ENCODE assay signal across 8 cellular contexts in the genomic region with DNA sequence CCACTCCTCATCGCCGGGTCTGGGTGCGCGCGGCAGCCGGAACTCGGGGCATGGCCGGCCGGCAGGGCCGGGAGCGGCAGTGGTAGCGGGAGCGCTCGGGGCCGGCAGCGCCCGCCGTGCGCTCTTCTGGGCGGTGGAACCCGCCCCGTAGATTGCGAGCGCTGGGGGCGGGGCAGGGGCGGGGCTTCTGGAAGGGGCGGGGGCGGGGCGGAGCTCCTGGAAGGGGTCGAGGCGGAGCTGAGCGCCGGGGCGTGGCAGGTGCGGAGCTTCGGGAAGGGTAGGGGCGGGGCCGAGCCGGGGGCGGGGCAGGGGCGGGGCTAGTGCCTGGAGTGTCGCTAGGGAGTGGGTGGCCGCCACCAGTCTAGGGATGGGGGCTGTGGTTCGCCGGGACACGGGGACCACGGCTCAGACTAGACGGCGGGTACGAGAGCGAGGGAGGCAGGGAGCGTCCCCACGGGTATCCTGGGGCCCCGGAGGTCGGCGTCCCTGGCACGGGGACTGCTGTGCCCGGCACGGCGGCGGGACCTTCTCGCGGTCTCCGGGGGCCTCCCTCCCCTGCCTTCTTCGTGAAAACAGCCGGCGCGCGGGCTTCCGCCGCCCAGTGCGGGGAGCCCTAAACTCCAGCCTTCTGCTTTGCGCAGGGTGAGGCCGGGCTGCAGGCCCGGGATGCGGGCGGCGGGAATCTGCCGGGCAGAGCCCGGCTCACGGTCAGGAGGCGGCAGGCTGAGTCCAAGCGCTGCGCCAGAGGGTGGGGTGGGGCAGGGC. TPM values are rescaled to one million over a fixed set of nuclear protein-coding genes. Genes with fewer than 3 reads are reported as not detected.
A peak's percentile ranks its signal among the peaks of the same experiment; 100 is the strongest.
DNase-seq lines count a peak whose midpoint lies in the region; ATAC-seq lines count a peak whose summit lies in the region.

A gene (minus strand): TSS at position 128 of the 765 bp plus-strand sequence. CDS start 117 bp downstream, at position 11.

- H3K4me2 ChIP-seq in mesenchymal stem cell (ENCODE audit: low read length, poor library complexity, severe bottlenecking) = peak within 1 kb of the TSS; percentile 98

- peaks cover 0 to 22% of the 10 kb centered on the region in 2 experiments for H3K27me3 ChIP-seq in mesenchymal stem cell (ENCODE audit: control insufficient read depth in 1 of 2, insufficient read depth in 1 of 2, low read length in 2 of 2)

- DNase-seq in Ammon's horn (ENCODE audit: low spot score) (peak; percentile 97), NCI-H526 treated with DMSO at 0.1 percent for 48 hours (lab: John Stamatoyannopoulos, UW) (peak; percentile 56), mesenchymal stem cell (peak; percentile 88)
- DNase-seq in effector memory CD8-positive, alpha-beta T cell = peak; percentile 76 to 80 (median 79)
- peak; percentile 83 to 91 (median 83) for DNase-seq in stimulated activated CD4-positive, alpha-beta T cell treated with anti-CD3 and anti-CD28 coated beads, TNF-alpha, amount 100 ng/mL, for 48 hours (ENCODE audit: low read depth in 3 of 3)

- POLR2A ChIA-PET in activated CD8-positive, alpha-beta memory T cell treated with anti-CD3 and anti-CD28 coated beads for 36 hours (lab: Charles Lee) = no interaction called here

- peak within 1 kb of the TSS; percentile 87 for H2AFZ ChIP-seq in mesenchymal stem cell (ENCODE audit: low read depth, low read length)

- H2BK12ac ChIP-seq in mesenchymal stem cell (ENCODE audit: low read length in 2 of 2) = peak within 1 kb of the TSS in 1 of 2 experiments; percentile 55

- peak within 1 kb of the TSS; percentile 81 for H2BK15ac ChIP-seq in mesenchymal stem cell (ENCODE audit: low read depth, poor library complexity, severe bottlenecking)

- WGBS in mesenchymal stem cell = 0% methylated on average over 52 of the region's 84 CpGs

- H3K4me3 ChIP-seq in mesenchymal stem cell (ENCODE audit: insufficient read depth in 1 of 2, low read depth in 1 of 2, low read length in 2 of 2) = peak within 1 kb of the TSS; percentile 78 to 85

- no peaks in the 10 kb centered on the region for H3K9me3 Mint-ChIP-seq in effector memory CD8-positive, alpha-beta T cell

- H3K18ac ChIP-seq in mesenchymal stem cell (ENCODE audit: low read depth in 1 of 2, low read length in 2 of 2) = peak within 1 kb of the TSS; percentile 58 to 79

- peak; percentile 74 for ATAC-seq in GM19023 (IDR thresholded peaks at IDR 0.05; ENCODE audit: unreplicated experiment)
- peak; percentile 63 for ATAC-seq in HG03139 (IDR thresholded peaks at IDR 0.05; ENCODE audit: unreplicated experiment)
- peak; percentile 78 for ATAC-seq in effector memory CD8-positive, alpha-beta T cell (replicated peaks)

- peak within 1 kb of the TSS; percentile 83 for H3K9ac ChIP-seq in mesenchymal stem cell (ENCODE audit: low read length)

- peak within 1 kb of the TSS in 1 of 2 donors; percentile 41 for H3K27ac Mint-ChIP-seq in effector memory CD8-positive, alpha-beta T cell

- peak within 1 kb of the TSS; percentile 88 for H3K4me3 Mint-ChIP-seq in effector memory CD8-positive, alpha-beta T cell

- no peak within 1 kb of the TSS for H3K27ac ChIP-seq in mesenchymal stem cell (ENCODE audit: low read length, poor library complexity, severe bottlenecking)

- H3K36me3 Mint-ChIP-seq in effector memory CD8-positive, alpha-beta T cell (ENCODE audit: insufficient read depth) = peaks cover 4% of the 10 kb centered on the region

- CTCF ChIA-PET in activated CD8-positive, alpha-beta memory T cell treated with anti-CD3 and anti-CD28 coated beads for 36 hours (lab: Charles Lee) = no interaction called here

- peaks cover 0 to 3% of the 10 kb centered on the region in 2 experiments for H3K36me3 ChIP-seq in mesenchymal stem cell (ENCODE audit: control insufficient read depth in 1 of 2, insufficient read depth in 2 of 2, low read depth in 1 of 2, low read length in 2 of 2)

- H2AK5ac ChIP-seq in mesenchymal stem cell (ENCODE audit: low read length, severe bottlenecking) = no peak within 1 kb of the TSS

- H2BK120ac ChIP-seq in mesenchymal stem cell (ENCODE audit: low read depth, low read length) = peak within 1 kb of the TSS; percentile 64

- H3K27me3 Mint-ChIP-seq in effector memory CD8-positive, alpha-beta T cell = peaks cover 0 to 15% of the 10 kb centered on the region in 2 donors

- H3K14ac ChIP-seq in mesenchymal stem cell (ENCODE audit: low read length in 2 of 2) = peak within 1 kb of the TSS in 1 of 2 experiments; percentile 62

- no peaks in the 10 kb centered on the region for H3K9me3 ChIP-seq in mesenchymal stem cell (ENCODE audit: control insufficient read depth, low read length)

- peak within 1 kb of the TSS; percentile 70 for H4K8ac ChIP-seq in mesenchymal stem cell (ENCODE audit: low read length)

- H4K91ac ChIP-seq in mesenchymal stem cell (ENCODE audit: low read length) = peak within 1 kb of the TSS; percentile 53

- peaks cover 15% of the 10 kb centered on the region for H3K4me1 ChIP-seq in mesenchymal stem cell (ENCODE audit: control insufficient read depth, insufficient read depth, low read depth, low read length)

- H3K4me1 Mint-ChIP-seq in effector memory CD8-positive, alpha-beta T cell (ENCODE audit: low read depth in 2 of 2) = peaks cover 6 to 7% of the 10 kb centered on the region in 2 donors

- H3K23ac ChIP-seq in mesenchymal stem cell (ENCODE audit: low read length in 2 of 2) = no peak within 1 kb of the TSS

- H2BK5ac ChIP-seq in mesenchymal stem cell (ENCODE audit: low read depth, low read length, poor library complexity, severe bottlenecking) = no peak within 1 kb of the TSS

- H3K79me1 ChIP-seq in mesenchymal stem cell (replicated peaks; ENCODE audit: low read length, poor library complexity, severe bottlenecking) = peaks cover 14% of the 10 kb centered on the region

- H3K4ac ChIP-seq in mesenchymal stem cell (ENCODE audit: low read depth in 1 of 2, low read length in 2 of 2) = peak within 1 kb of the TSS in 1 of 2 experiments; percentile 13

RNA-seq across cellular contexts. Expression of the gene that starts here (rescaled TPM):
- 10 to 100 TPM; 15.7 to 16.3 TPM for total RNA-seq in activated CD8-positive, alpha-beta memory T cell treated with anti-CD3 and anti-CD28 coated beads for 36 hours
- 6.6 TPM for polyA plus RNA-seq in mesenchymal stem cell (2013, experiment 1 of 2)
- polyA plus RNA-seq in mesenchymal stem cell (2013, experiment 2 of 2) = 7.0 TPM
